Comparison of ENCODE assay signal across 7 cellular contexts in the genomic region with DNA sequence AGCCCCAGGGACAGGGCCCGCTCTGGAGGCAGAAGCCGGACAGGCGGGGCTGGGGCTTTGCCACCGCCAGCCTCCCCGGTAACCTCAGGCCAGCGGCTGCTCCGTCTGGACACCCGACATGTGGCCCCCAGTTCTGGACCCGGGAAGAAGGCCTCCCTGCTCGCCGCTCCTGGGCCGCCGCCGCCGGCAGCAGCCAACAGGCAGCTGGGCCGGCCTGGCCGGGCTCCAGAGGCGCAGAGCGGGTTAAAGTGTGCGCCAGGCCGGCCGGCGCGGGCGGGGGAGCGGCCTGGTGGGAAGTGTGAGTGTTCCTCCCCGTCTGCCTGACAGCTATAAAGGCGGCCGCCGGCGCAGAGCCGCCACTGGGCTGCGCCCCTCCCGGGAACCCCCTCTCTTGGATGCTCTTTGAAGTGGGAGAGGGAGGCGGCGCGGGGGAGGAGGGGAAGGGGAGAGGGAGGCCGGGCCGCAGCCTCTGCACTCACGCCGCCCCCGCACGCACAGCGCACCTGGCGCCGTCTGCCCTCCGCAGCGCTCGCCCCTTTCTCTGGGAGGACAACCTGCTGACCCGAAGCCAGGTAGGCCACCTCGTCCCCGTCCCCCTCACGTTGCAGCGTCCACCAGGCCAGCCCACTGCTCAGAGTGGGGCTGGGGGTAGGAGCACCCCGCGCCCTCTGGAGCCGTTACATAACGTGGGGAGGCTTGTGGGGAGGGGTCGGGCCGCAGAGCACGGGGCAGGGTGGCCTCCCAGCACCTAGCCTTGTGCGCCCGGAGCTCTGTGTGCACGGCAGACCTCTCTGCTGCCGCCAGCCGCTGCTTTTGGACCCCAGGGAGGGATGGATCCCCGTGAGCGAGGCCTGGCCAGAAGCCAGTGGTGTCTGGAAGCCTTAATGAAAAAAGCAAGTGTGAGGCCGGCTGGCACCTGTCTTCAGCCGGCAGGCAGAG. TPM values are rescaled to one million over a fixed set of nuclear protein-coding genes. Genes with fewer than 3 reads are reported as not detected.
A peak's percentile ranks its signal among the peaks of the same experiment; 100 is the strongest.
DNase-seq lines count a peak whose midpoint lies in the region; ATAC-seq and TF ChIP-seq lines count a peak whose summit lies in the region.

Gene ADAMTSL2, plus strand, starts transcription at position 359 of the 939 bp plus-strand sequence. CDS start 2,009 bp downstream, outside the sequence.

- intact Hi-C loops in PC-3 (cut with micrococcal nuclease) (no loop called here), right lobe of liver (cut with DNase I) (no loop called here)

- no TSS peak for BruUV-seq in PC-3 (replicated peaks; lab: Mats Ljungman, UMichigan)

- TF ChIP-seq POLR2A in right lobe of liver (IDR thresholded peaks at IDR 0.05) = peak; percentile 28

- H3K36me3 ChIP-seq in PC-3 (ENCODE audit: low read depth, low read length) (no peaks in the 10 kb centered on the region), right lobe of liver (no peaks in the 10 kb centered on the region)

- DNase-seq in HK-2 (ENCODE audit: unreplicated experiment) (peak; percentile 32), PC-3 (no peak), cerebellum (ENCODE audit: low spot score) (peak; percentile 77), right lobe of liver (peak; percentile 69 to 78 (median 77)), germinal center (ENCODE audit: low spot score) (no peak)
- DNase-seq in stimulated activated CD4-positive, alpha-beta T cell treated with anti-CD3 and anti-CD28 coated beads, TNF-alpha, amount 100 ng/mL, for 4 hours (ENCODE audit: low read depth in 3 of 3) = peak; percentile 29 to 62 (median 59)

- H3K27me3 ChIP-seq in PC-3 (ENCODE audit: low read length) = peaks cover 17% of the 10 kb centered on the region
- no peaks in the 10 kb centered on the region for H3K27me3 ChIP-seq in right lobe of liver

- H2AFZ ChIP-seq in PC-3 (ENCODE audit: low read length) = no peak within 1 kb of the TSS

- H3K27ac ChIP-seq in PC-3 (ENCODE audit: low read length) (no peak within 1 kb of the TSS), right lobe of liver (peak within 1 kb of the TSS in 2 of 3 donors; percentile 15 to 44)

- POLR2A ChIA-PET in PC-3 (lab: Charles Lee; ENCODE audit: unreplicated experiment) = no interaction called here

- no peak within 1 kb of the TSS for H3K9ac ChIP-seq in PC-3 (ENCODE audit: low read length)

- no peaks in the 10 kb centered on the region for H3F3A ChIP-seq in PC-3 (ENCODE audit: low read length, unreplicated experiment)

- no peaks in the 10 kb centered on the region for H4K20me1 ChIP-seq in PC-3 (ENCODE audit: low read length)

- H3K4me3 ChIP-seq in PC-3 (ENCODE audit: low read length) (no peak within 1 kb of the TSS), right lobe of liver (peak within 1 kb of the TSS; percentile 40 to 56 (median 46))

- H3K9me3 ChIP-seq in PC-3 (ENCODE audit: low read length) = no peaks in the 10 kb centered on the region
- H3K9me3 ChIP-seq in right lobe of liver = no peaks in the 10 kb centered on the region

- ATAC-seq in PC-3 (peak; percentile 24; the same call in 1 of the 2 replicates), right lobe of liver (peak; percentile 72 to 76 (median 74)), HG03439 (IDR thresholded peaks at IDR 0.05; ENCODE audit: unreplicated experiment) (no peak)

- CTCF ChIA-PET in PC-3 (lab: Charles Lee) = no interaction called here

- H3K79me2 ChIP-seq in PC-3 (ENCODE audit: low read length) = no peaks in the 10 kb centered on the region

- TF ChIP-seq CTCF in PC-3 (conservative IDR thresholded peaks at IDR 0.05; ENCODE audit: low read depth, low read length) = no peak
- no peak for TF ChIP-seq CTCF in right lobe of liver (IDR thresholded peaks at IDR 0.05)

- no peak within 1 kb of the TSS for H3K4me2 ChIP-seq in PC-3 (ENCODE audit: low read length)

- H3K9me2 ChIP-seq in PC-3 (replicated peaks; ENCODE audit: low read length) = no peaks in the 10 kb centered on the region

- WGBS in right lobe of liver (ENCODE audit: insufficient coverage, low coverage, low lambda C conversion rate, missing lambda C conversion rate) = under 1% methylated on average over 15 of the region's 70 CpGs

- H3K4me1 ChIP-seq in PC-3 (ENCODE audit: insufficient read depth, low read length) = no peaks in the 10 kb centered on the region
- H3K4me1 ChIP-seq in right lobe of liver = peaks cover 0 to 20% (median 8%) of the 10 kb centered on the region in 4 donors

RNA-seq across cellular contexts. Expression of gene ADAMTSL2, which starts in this region (rescaled TPM):
- total RNA-seq in PC-3 (2014; rRNA removed) (not detected in 2 replicates), cerebellum (1.8 TPM), right lobe of liver (10 to 100 TPM in 3 of 6 experiments, 1 to 10 TPM in 3; 9.2 to 24.8 (median 12.7) TPM)

Comparison
In these comparisons a context has a peak if more than half of its experiments do, and no peak if none do; other contexts are left out.
1. Peak in ATAC-seq in PC-3; RNA of the gene not detected or under 1 TPM.
2. DNase-seq: peak in HK-2 (single experiment), cerebellum (single experiment), right lobe of liver (3 of 3) and stimulated activated CD4-positive, alpha-beta T cell treated with anti-CD3 and anti-CD28 coated beads, TNF-alpha, amount 100 ng/mL, for 4 hours (3 of 3); none in PC-3 (single experiment) and germinal center (single experiment).